1 cellular context compared by ENCODE assay signal in the genomic region with DNA sequence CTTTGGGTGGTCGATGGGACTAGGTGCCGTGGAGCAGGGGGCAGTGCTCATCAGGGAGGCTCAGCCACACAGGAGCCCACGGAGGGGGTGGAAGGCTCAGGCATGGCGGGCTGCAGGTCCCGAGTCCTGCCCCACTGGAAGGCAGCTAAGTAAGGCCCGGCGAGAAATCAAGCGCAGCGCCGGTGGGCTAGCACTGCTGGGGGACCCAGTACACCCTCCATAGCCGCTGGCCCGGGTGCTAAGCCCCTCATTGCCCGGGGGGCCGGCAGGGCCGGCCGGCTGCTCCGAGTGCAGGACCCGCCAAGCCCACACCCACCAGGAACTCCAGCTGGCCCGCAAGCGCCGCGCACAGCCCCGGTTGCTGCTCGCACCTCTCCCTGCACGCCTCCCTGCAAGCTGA.
TF ChIP-seq lines count a peak whose summit lies in the region.

No MANE protein-coding gene starts in this region.

TF ChIP-seq in K562, 482 proteins besides CTCF, POLR2A, EP300 and RAD21:
- no peak for TF ChIP-seq NR0B1 (IDR thresholded peaks at IDR 0.05; ENCODE audit: partially characterized antibody)
- peak; percentile 28; the same call in 1 of the 2 replicates for TF ChIP-seq RBFOX2 (IDR thresholded peaks at IDR 0.05; ENCODE audit: low read depth, low read length)
- TF ChIP-seq, protein P1, sequence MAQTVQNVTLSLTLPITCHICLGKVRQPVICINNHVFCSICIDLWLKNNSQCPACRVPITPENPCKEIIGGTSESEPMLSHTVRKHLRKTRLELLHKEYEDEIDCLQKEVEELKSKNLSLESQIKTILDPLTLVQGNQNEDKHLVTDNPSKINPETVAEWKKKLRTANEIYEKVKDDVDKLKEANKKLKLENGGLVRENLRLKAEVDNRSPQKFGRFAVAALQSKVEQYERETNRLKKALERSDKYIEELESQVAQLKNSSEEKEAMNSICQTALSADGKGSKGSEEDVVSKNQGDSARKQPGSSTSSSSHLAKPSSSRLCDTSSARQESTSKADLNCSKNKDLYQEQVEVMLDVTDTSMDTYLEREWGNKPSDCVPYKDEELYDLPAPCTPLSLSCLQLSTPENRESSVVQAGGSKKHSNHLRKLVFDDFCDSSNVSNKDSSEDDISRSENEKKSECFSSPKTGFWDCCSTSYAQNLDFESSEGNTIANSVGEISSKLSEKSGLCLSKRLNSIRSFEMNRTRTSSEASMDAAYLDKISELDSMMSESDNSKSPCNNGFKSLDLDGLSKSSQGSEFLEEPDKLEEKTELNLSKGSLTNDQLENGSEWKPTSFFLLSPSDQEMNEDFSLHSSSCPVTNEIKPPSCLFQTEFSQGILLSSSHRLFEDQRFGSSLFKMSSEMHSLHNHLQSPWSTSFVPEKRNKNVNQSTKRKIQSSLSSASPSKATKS (CRISPR knock-in tag; IDR thresholded peaks at IDR 0.05): no peak
TF ChIP-seq in K562: peak in this region for 1.
